Comparison of ENCODE assay signal across 21 cellular contexts in the genomic region with DNA sequence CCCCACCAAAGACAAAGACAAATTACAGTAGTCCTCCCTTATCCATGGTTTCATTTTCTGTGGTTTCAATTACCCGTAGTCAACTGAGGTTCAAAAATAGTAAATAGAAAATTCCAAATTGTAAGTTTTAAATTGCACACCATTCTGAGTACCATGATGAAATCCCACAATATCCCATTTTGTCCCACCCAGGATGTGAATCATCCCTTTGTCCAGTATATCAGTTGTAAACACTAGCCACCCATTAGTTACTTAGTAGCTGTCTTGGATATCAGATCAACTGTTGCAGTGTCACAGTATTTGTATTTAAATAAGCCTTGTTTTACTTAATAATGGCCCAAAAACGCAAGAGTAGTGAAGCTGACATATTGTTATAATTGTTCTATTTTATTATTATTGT.
DNase-seq lines count a peak whose midpoint lies in the region; ATAC-seq, FAIRE-seq and TF ChIP-seq lines count a peak whose summit lies in the region.
"Had no signal": no experiment of that assay in that cellular context is flagged by ENCODE, and none has a peak within 500 bp of the region (broad histone marks: within the 10 kb centered on the region; RNA-seq: fewer than 3 reads in every experiment).

No MANE protein-coding gene starts in this region.

- TF ChIP-seq CTCF in bronchial epithelial cell (IDR thresholded peaks at IDR 0.05; ENCODE audit: insufficient read depth, low read length, severe bottlenecking) (no peak), GM23338 (conservative IDR thresholded peaks at IDR 0.05; ENCODE audit: low read depth in 2 of 2) (no peak)

- H3K27ac Mint-ChIP-seq in GM23338, result no peak overlapping the region
- H3K27ac Mint-ChIP-seq: CD8-positive, alpha-beta memory T cell had no signal

- no peaks in the 10 kb centered on the region for H3K79me2 ChIP-seq in GM23338 (replicated peaks; ENCODE audit: insufficient read depth)

- H3K4me2 ChIP-seq in GM23338, result no peak overlapping the region

- H3K4me3 ChIP-seq in bronchial epithelial cell (ENCODE audit: low read depth, low read length) (no peak overlapping the region), GM23338 (no peak overlapping the region)
- H3K4me3 ChIP-seq: HAP-1, MG63 had no signal

- H3K4me3 Mint-ChIP-seq in GM23338, result no peak overlapping the region
- H3K4me3 Mint-ChIP-seq: CD8-positive, alpha-beta memory T cell had no signal

- peaks cover 3% of the 10 kb centered on the region; the same call in 2 of the 3 replicates for H3K36me3 Mint-ChIP-seq in GM23338 (ENCODE audit: low read depth)
- H3K36me3 Mint-ChIP-seq: CD8-positive, alpha-beta memory T cell had no signal

- H3K4me1 ChIP-seq in GM23338 (ENCODE audit: insufficient read depth), result peaks cover 8% of the 10 kb centered on the region; the same call in 1 of the 2 replicates
- H3K4me1 ChIP-seq: HAP-1 had no signal

- H3K9me3 Mint-ChIP-seq in GM23338, result peaks cover 11% of the 10 kb centered on the region; the same call in 2 of the 3 replicates

- ATAC-seq in GM21423 (IDR thresholded peaks at IDR 0.05; ENCODE audit: unreplicated experiment), result no peak
- no peak for ATAC-seq in esophagus mucosa
- ATAC-seq in GM21825 (IDR thresholded peaks at IDR 0.05; ENCODE audit: unreplicated experiment), result no peak
- ATAC-seq in GM23338, result no peak
- ATAC-seq: Panc1 had no signal

- FAIRE-seq in bronchial epithelial cell (lab: Jason Lieb, UNC), result no peak
- FAIRE-seq: GM19239 had no signal

- no peaks in the 10 kb centered on the region for H3K36me3 ChIP-seq in bronchial epithelial cell (ENCODE audit: control insufficient read depth, insufficient read depth, low read length)
- H3K36me3 ChIP-seq in GM23338 (ENCODE audit: insufficient read depth), result no peaks in the 10 kb centered on the region
- H3K36me3 ChIP-seq: HAP-1, MG63 had no signal

- no peaks in the 10 kb centered on the region for H3K27me3 Mint-ChIP-seq in GM23338 (ENCODE audit: insufficient read depth, low read depth, poor library complexity)

- H3K4me1 Mint-ChIP-seq in GM23338, result no peaks in the 10 kb centered on the region
- H3K4me1 Mint-ChIP-seq: CD8-positive, alpha-beta memory T cell had no signal

- H3F3A ChIP-seq in GM23338 (replicated peaks; ENCODE audit: low read depth), result no peaks in the 10 kb centered on the region

- H2AFZ ChIP-seq in GM23338, result no peak overlapping the region

- H4K20me1 ChIP-seq in GM23338 (replicated peaks; ENCODE audit: insufficient read depth), result no peaks in the 10 kb centered on the region

- H3K27ac ChIP-seq in GM23338 (ENCODE audit: low read depth), result no peak overlapping the region
- H3K27ac ChIP-seq: 22Rv1, HL-60 had no signal

- H3K27me3 ChIP-seq in bronchial epithelial cell (ENCODE audit: control insufficient read depth, insufficient read depth, low read length), result no peaks in the 10 kb centered on the region
- no peaks in the 10 kb centered on the region for H3K27me3 ChIP-seq in GM23338 (ENCODE audit: insufficient read depth)
- H3K27me3 ChIP-seq: MG63 had no signal

- no peaks in the 10 kb centered on the region for H3K9me2 ChIP-seq in GM23338 (ENCODE audit: insufficient read depth)

- DNase-seq in DMS53 (lab: John Stamatoyannopoulos, UW) (peak; percentile 30), DMS53 treated with DMSO at 0.1 percent for 48 hours (lab: John Stamatoyannopoulos, UW; ENCODE audit: unreplicated experiment) (no peak), RKO (ENCODE audit: low spot score) (peak; percentile 5), bronchial epithelial cell (ENCODE audit: low read depth) (peak; percentile 61), GM23338 (ENCODE audit: low spot score) (no peak)
- DNase-seq: CD8-positive, alpha-beta memory T cell; KG1; MG63; NCI-H1092; NCI-H146; NCI-H2081 treated with DMSO at 0.1 percent for 48 hours; NCI-H510A treated with DMSO at 0.1 percent for 48 hours; SHP77 treated with DMSO at 0.1 percent for 48 hours had no signal

TF ChIP-seq in GM23338, 12 proteins besides CTCF, POLR2A, EP300 and RAD21 (continues in another document):
- TF ChIP-seq CREB1 (CRISPR knock-in tag; IDR thresholded peaks at IDR 0.05; ENCODE audit: low read depth) (no peak), ZNF114 (CRISPR knock-in tag; IDR thresholded peaks at IDR 0.05) (no peak), JUNB (IDR thresholded peaks at IDR 0.05; ENCODE audit: unreplicated experiment) (no peak), EZH2phosphoT487 (IDR thresholded peaks at IDR 0.05; ENCODE audit: unreplicated experiment) (no peak), ZNF462 (CRISPR knock-in tag; IDR thresholded peaks at IDR 0.05) (no peak), REST (IDR thresholded peaks at IDR 0.05; ENCODE audit: unreplicated experiment) (no peak), NANOG (IDR thresholded peaks at IDR 0.05; ENCODE audit: borderline replicate concordance) (no peak)

Comparison
In these comparisons a context has a peak if more than half of its experiments do, and no peak if none do; other contexts are left out.
1. DNase-seq: peak in DMS53 (single experiment), RKO (single experiment) and bronchial epithelial cell (single experiment); none in DMS53 treated with DMSO at 0.1 percent for 48 hours (single experiment) and GM23338 (single experiment).